In genomic region chr2:241148891-241149674, GRCh38 we compare ENCODE assay signal across 8 cellular contexts. TPM values are rescaled to one million over a fixed set of nuclear protein-coding genes. Genes with fewer than 3 reads are reported as not detected.
DNase-seq lines count a peak whose midpoint lies in the region; ATAC-seq and TF ChIP-seq lines count a peak whose summit lies in the region.

TSS of gene PASK (minus strand) at chr2:241149472. CDS start at chr2:241143032, 6,440 bp downstream.

- peak within 1 kb of the TSS; percentile 76 for H3K27ac ChIP-seq in RWPE1

- TF ChIP-seq CTCF in RWPE1 (conservative IDR thresholded peaks at IDR 0.05; ENCODE audit: low read depth): no peak
- no peak for TF ChIP-seq CTCF in natural killer cell (IDR thresholded peaks at IDR 0.05)

- H3K27me3 Mint-ChIP-seq in natural killer cell (ENCODE audit: low read depth in 2 of 2): no peaks in the 10 kb centered on the region

- H3K4me1 Mint-ChIP-seq in natural killer cell: peaks cover 34 to 42% of the 10 kb centered on the region in 2 donors

- H3K4me3 Mint-ChIP-seq in natural killer cell: peak within 1 kb of the TSS; percentile 95

- no peaks in the 10 kb centered on the region for H3K36me3 Mint-ChIP-seq in natural killer cell

- intact Hi-C loops in natural killer cell (cut with micrococcal nuclease): loop anchor here (5.0 kb wide), 1 partner anchor 208 kb away; the partner anchor contains the start of gene FARP2

- H3K9me3 Mint-ChIP-seq in natural killer cell: no peaks in the 10 kb centered on the region

- H3K27ac Mint-ChIP-seq in natural killer cell: peak within 1 kb of the TSS; percentile 89 to 90

- CTCF ChIA-PET in RWPE1 (lab: Yijun Ruan, JAX): interaction anchor here (0.5 to 0.8 kb wide), 2 partner anchors 48 to 298 kb away, joined by 3 read pairs; no protein-coding TSS in a partner anchor

- peak; percentile 82 to 92 (median 83) for ATAC-seq in natural killer cell

- peak; percentile 95 for DNase-seq in EL
- DNase-seq in H4 (ENCODE audit: low spot score): peak; percentile 95
- peak; percentile 96 for DNase-seq in LoVo (ENCODE audit: low spot score)
- DNase-seq in RWPE1 (ENCODE audit: low spot score): peak; percentile 95
- DNase-seq in activated T-helper 1 cell treated with anti-CD3 and anti-CD28 coated beads, Interleukin-2, amount 50 U/mL, for 16 hours (ENCODE audit: low read depth in 1 of 2, low spot score in 1 of 2): peak; percentile 83 to 86
- DNase-seq in fibroblast of peridontal ligament (ENCODE audit: extremely low read depth): peak; percentile 90
- peak; percentile 85 for DNase-seq in natural killer cell
- peak; percentile 86 to 93 (median 90) for DNase-seq in stimulated activated naive CD4-positive, alpha-beta T cell (lab: John Stamatoyannopoulos, UW)

- POLR2A ChIA-PET in RWPE1 (lab: Yijun Ruan, JAX; ENCODE audit: low non-redundant PET): no interaction called here

RNA-seq across cellular contexts. Expression of gene PASK, which starts in this region (rescaled TPM):
- total RNA-seq in H4 (2014; rRNA removed; shearing (Covaris generic)): 3.3 and 15.5 TPM in 2 replicates
- total RNA-seq in natural killer cell: 10 to 100 TPM; 27.9 to 45.2 (median 36.2) TPM

Comparison
In these comparisons a context has a peak if more than half of its experiments do, and no peak if none do; other contexts are left out.
1. Peak in every context shown above with its lines: DNase-seq, ATAC-seq and H3K27ac ChIP-seq.